ENCODE assay signal across 2 cellular contexts in the genomic region with DNA sequence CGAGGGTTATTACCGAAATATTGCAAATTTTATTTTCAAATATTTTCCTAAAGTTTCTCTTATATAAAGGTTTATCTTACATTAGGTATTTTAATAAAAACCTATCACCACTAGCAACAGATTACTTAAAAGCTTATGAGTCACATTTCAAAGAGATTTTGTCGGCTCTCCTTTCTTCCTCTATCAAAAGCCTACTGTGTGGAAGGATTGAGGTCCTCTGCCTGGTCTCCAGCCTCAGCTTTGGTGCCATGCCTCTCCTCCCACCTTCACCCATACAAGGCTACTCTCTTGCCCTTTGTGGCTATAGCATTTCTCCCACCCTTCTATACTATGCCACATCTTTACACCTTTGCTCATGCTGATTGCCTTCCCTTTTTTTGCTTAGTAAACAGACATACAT.
TF ChIP-seq lines count a peak whose summit lies in the region.

No MANE protein-coding gene starts in this region.

TF ChIP-seq in HCT116, 20 proteins besides CTCF, POLR2A, EP300 and RAD21 (continued from another document):
- TF ChIP-seq EGR1 (IDR thresholded peaks at IDR 0.05; ENCODE audit: low read depth) (peak; percentile 7; the same call in 1 of the 2 replicates), ZNF274 (IDR thresholded peaks at IDR 0.05; ENCODE audit: low read depth, low read length) (no peak), TCF7L2 (IDR thresholded peaks at IDR 0.05; ENCODE audit: borderline replicate concordance, extremely low read depth, insufficient read depth, insufficient read length) (peak; percentile 95), CEBPB (IDR thresholded peaks at IDR 0.05; ENCODE audit: low read depth) (peak; percentile 35; the same call in 1 of the 2 replicates), FOSL1 (IDR thresholded peaks at IDR 0.05; ENCODE audit: low read depth) (peak; percentile 63), ZFX (IDR thresholded peaks at IDR 0.05) (no peak), JUND (IDR thresholded peaks at IDR 0.05) (peak; percentile 66)
TF ChIP-seq in HCT116: peak in this region for 5.

TF ChIP-seq in K562, 482 proteins besides CTCF, POLR2A, EP300 and RAD21 (continued from another document):
- TF ChIP-seq ZBTB11 (CRISPR knock-in tag; IDR thresholded peaks at IDR 0.05) (no peak), RFX1 (IDR thresholded peaks at IDR 0.05) (peak; percentile 11; the same call in 1 of the 2 replicates)
